24 cellular contexts compared by ENCODE assay signal in the genomic region with DNA sequence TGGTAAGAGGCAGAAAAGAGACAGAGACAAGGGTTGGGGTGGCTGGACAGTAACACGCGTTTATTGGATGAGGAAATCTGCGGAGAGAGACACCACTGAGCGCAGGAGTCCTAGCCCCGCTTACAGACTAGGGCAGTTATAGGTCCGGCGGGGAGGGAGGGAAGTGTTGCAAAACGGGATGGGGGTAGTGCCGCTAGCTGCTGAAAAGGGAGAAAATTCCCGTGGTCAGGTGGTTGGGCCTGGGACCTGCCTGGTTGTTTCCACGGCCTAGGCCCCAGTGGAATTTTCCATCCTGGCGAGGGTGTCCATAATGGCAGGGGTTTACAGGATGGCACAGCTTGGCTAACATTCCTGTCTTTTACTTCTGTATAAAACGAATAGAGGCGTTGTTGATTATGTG. TPM values are rescaled to one million over a fixed set of nuclear protein-coding genes. Genes with fewer than 3 reads are reported as not detected.
"Had no signal": no experiment of that assay in that cellular context is flagged by ENCODE, and none has a peak within 500 bp of the region (broad histone marks: within the 10 kb centered on the region; RNA-seq: fewer than 3 reads in every experiment).

No MANE protein-coding gene starts in this region.

- H3K27ac Mint-ChIP-seq: IgD-negative memory B cell had no signal

- H3K9me3 ChIP-seq: MG63, SJSA1 had no signal

- DNase-seq: MG63, NCI-H1092 treated with DMSO at 0.1 percent for 48 hours, NCI-H1436, NCI-H187, NCI-H2029, NCI-H2081 treated with DMSO at 0.1 percent for 48 hours, NCI-H2171, NCI-H226, NCI-H446, NCI-H510A, NCI-H524 treated with DMSO at 0.1 percent for 48 hours, NCI-H69, NCI-H774, Right ventricle myocardium superior, RPMI8226, SIG-M5 had no signal

- H3K4me3 Mint-ChIP-seq: IgD-negative memory B cell had no signal

- H3K27me3 Mint-ChIP-seq: IgD-negative memory B cell had no signal

- FAIRE-seq: K562, RCC 7860 had no signal

- H3K4me3 ChIP-seq: K562, MG63, SJSA1, SK-N-MC had no signal

- H3K27ac ChIP-seq: KMS-11, SJSA1, SK-N-MC had no signal

- ATAC-seq: K562 had no signal

- H3K4me1 ChIP-seq: SJSA1 had no signal

- H3K36me3 ChIP-seq: MG63, SJSA1 had no signal

- H3K4me1 Mint-ChIP-seq: IgD-negative memory B cell had no signal

- H3K9ac ChIP-seq: KMS-11 had no signal

- H3K27me3 ChIP-seq: MG63, SJSA1 had no signal

- H3K4me2 ChIP-seq: KMS-11 had no signal

RNA-seq across cellular contexts. Expression of a gene that starts 5.5 kb away (rescaled TPM):
- total RNA-seq: HT1080, K562, LHCN-M2, Right ventricle myocardium superior, SJSA1 had no signal
- polyA plus RNA-seq: K562 had no signal

RNA-seq across cellular contexts. Expression of a gene that starts 19.0 kb away (rescaled TPM):
- total RNA-seq: HT1080, K562, LHCN-M2, Right ventricle myocardium superior, SJSA1 had no signal
- polyA plus RNA-seq: IgD-negative memory B cell, K562 had no signal

RNA-seq across cellular contexts. Expression of a gene that starts 44.0 kb away (rescaled TPM):
- total RNA-seq: HT1080, K562, LHCN-M2, Right ventricle myocardium superior, SJSA1 had no signal
- polyA plus RNA-seq: IgD-negative memory B cell, K562 had no signal
